In genomic region chr11:75524576-75525432, GRCh38 we compare ENCODE assay signal across 8 cellular contexts. TPM values are rescaled to one million over a fixed set of nuclear protein-coding genes. Genes with fewer than 3 reads are reported as not detected.
A peak's percentile ranks its signal among the peaks of the same experiment; 100 is the strongest.
DNase-seq lines count a peak whose midpoint lies in the region; ATAC-seq and TF ChIP-seq lines count a peak whose summit lies in the region.

No MANE protein-coding gene starts in this region.

- H3K4me1 ChIP-seq in BLaER1 (peaks cover 77% of the 10 kb centered on the region), Panc1 (ENCODE audit: control insufficient read depth, insufficient read depth, low read length) (peaks cover 3% of the 10 kb centered on the region; the same call in 1 of the 2 replicates)

- H3K27me3 ChIP-seq in BLaER1, result peaks cover 31% of the 10 kb centered on the region
- H3K27me3 ChIP-seq in Panc1 (ENCODE audit: control insufficient read depth, insufficient read depth, low read length), result peaks cover 4% of the 10 kb centered on the region; the same call in 1 of the 2 replicates

- DNase-seq in Panc1 (ENCODE audit: low read depth, low spot score) (no peak), astrocyte of the hippocampus (ENCODE audit: low read depth, low spot score) (peak; percentile 37), kidney tubule cell (ENCODE audit: low spot score) (peak; percentile 60), NCI-H2029 treated with DMSO at 0.1 percent for 48 hours (lab: John Stamatoyannopoulos, UW) (no peak)
- DNase-seq in stimulated activated naive CD4-positive, alpha-beta T cell treated with Interleukin-2 at 50 U/mL for 16 hours (lab: John Stamatoyannopoulos, UW), result peak; percentile 19

- H4K20me1 ChIP-seq in BLaER1, result peaks cover 44% of the 10 kb centered on the region

- POLR2A ChIA-PET in Panc1 (lab: Charles Lee), result no interaction called here

- no peaks in the 10 kb centered on the region for H3K9me3 ChIP-seq in BLaER1
- no peaks in the 10 kb centered on the region for H3K9me3 ChIP-seq in Panc1 (ENCODE audit: control insufficient read depth, insufficient read depth, low read depth, low read length)

- H3K36me3 ChIP-seq in BLaER1, result no peaks in the 10 kb centered on the region
- H3K36me3 ChIP-seq in Panc1 (ENCODE audit: control insufficient read depth, insufficient read depth, low read length), result no peaks in the 10 kb centered on the region

- intact Hi-C loops in Panc1 (cut with micrococcal nuclease; ENCODE audit: unreplicated experiment), result no loop called here

- H3K4me3 ChIP-seq in BLaER1, result peak overlapping the region; percentile 76
- H3K4me3 ChIP-seq in Panc1 (ENCODE audit: low read depth in 2 of 2, low read length in 2 of 2), result peak overlapping the region; percentile 61 to 68

- no TSS peak for BruUV-seq in Panc1 (replicated peaks; lab: Mats Ljungman, UMichigan)

- in situ Hi-C loops in Panc1 (cut with HindIII; ENCODE audit: low pct_unique_long_range_greater_than_20kb, low sequenced_read_pairs), result loop anchor here (5.0 kb wide), 1 partner anchor 68 kb away; no protein-coding TSS in a partner anchor

- peak overlapping the region; percentile 31; the same call in 1 of the 2 replicates for H3K27ac ChIP-seq in BLaER1
- H3K27ac ChIP-seq in Panc1 (ENCODE audit: low read length), result 0 out of 2 replicates have a peak overlapping the region, but pooled peaks have one; percentile 8

- TF ChIP-seq CTCF in Panc1 (IDR thresholded peaks at IDR 0.05), result no peak

- ATAC-seq in GM21723 (IDR thresholded peaks at IDR 0.05; ENCODE audit: unreplicated experiment) (peak; percentile 11), Panc1 (peak; percentile 14; the same call in 1 of the 2 replicates), GM18858 (IDR thresholded peaks at IDR 0.05; ENCODE audit: unreplicated experiment) (no peak)

- H3K4me2 ChIP-seq in BLaER1, result peak overlapping the region; percentile 100

- peak overlapping the region; percentile 72 for H3K9ac ChIP-seq in BLaER1

- CTCF ChIA-PET in Panc1 (lab: Charles Lee), result no interaction called here

RNA-seq across cellular contexts. Expression of gene GDPD5, which starts 0.9 kb away (rescaled TPM):
- 6.0 TPM for total RNA-seq in Panc1 (2021; ENCODE audit: unreplicated experiment)
- polyA plus RNA-seq in Panc1 (2012; ENCODE audit: insufficient read length), result 7.3 TPM

RNA-seq across cellular contexts. Expression of gene SERPINH1, which starts 37.2 kb away (rescaled TPM):
- total RNA-seq in Panc1 (2021; ENCODE audit: unreplicated experiment), result 89.8 TPM
- polyA plus RNA-seq in Panc1 (2012; ENCODE audit: insufficient read length), result 268 TPM

Comparison
In these comparisons a context has a peak if more than half of its experiments do, and no peak if none do; other contexts are left out.
1. DNase-seq: peak in astrocyte of the hippocampus (single experiment), kidney tubule cell (single experiment) and stimulated activated naive CD4-positive, alpha-beta T cell treated with Interleukin-2 at 50 U/mL for 16 hours (single experiment); none in Panc1 (single experiment) and NCI-H2029 treated with DMSO at 0.1 percent for 48 hours (single experiment).